Comparison of ENCODE assay signal across 1 cellular context in genomic region chr12:117836999-117837736, GRCh38.
TF ChIP-seq lines count a peak whose summit lies in the region.

No MANE protein-coding gene starts in this region.

TF ChIP-seq in SK-N-SH treated with all-trans-retinoic acid at 6 μM for 48 hours, 23 proteins besides CTCF, POLR2A, EP300 and RAD21 (continued from another document):
- no peak for TF ChIP-seq ZNF565 (CRISPR knock-in tag; conservative IDR thresholded peaks at IDR 0.05; ENCODE audit: low read depth)
- no peak for TF ChIP-seq GLIS3 (CRISPR knock-in tag; IDR thresholded peaks at IDR 0.05)
- no peak for TF ChIP-seq TCF4 (CRISPR knock-in tag; IDR thresholded peaks at IDR 0.05; ENCODE audit: borderline replicate concordance)
